ENCODE assay signal across 1 cellular context in the genomic region with DNA sequence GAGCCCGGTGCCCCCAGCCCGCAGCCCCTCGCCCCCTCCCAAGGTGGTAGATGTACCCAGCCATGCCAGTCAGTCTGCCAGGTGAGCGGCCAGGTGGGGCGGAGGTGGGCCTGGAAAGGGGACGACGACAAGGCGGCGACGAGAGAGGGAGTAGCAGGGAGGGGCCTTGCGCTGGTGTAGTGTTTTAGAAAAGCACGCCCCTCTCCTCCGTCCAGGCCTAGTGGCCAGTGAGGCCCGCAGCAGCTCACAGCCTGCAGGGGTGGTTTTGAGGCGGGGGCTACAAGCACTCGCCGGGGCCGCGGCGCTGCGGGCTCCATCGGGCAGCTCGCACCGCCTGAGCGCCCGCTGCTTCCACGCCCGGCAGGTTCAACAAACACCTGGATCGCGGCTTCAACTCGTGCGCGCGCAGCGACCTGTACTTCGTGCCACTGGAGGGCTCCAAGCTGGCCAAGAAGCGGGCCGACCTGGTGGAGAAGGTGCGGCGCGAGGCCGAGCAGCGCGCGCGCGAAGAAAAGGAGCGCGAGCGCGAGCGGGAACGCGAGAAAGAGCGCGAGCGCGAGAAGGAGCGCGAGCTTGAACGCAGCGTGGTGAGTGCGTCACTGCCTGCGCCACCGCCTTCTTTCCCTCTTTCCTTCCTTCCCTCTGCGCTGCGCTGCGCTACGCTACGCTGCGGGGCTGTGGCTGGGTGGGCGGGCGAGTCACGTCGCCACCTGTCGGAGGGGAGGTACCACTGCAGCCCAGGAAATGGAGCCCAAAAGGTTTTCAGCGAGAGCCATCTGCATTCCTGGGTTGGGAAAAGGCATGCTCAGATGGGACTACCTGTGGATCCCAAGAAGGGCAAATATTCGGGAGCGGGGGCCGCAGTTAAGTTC.
TF ChIP-seq lines count a peak whose summit lies in the region.

No MANE protein-coding gene starts in this region.

TF ChIP-seq in HCT116, 20 proteins besides CTCF, POLR2A, EP300 and RAD21 (continued from another document):
- TF ChIP-seq, protein P1, sequence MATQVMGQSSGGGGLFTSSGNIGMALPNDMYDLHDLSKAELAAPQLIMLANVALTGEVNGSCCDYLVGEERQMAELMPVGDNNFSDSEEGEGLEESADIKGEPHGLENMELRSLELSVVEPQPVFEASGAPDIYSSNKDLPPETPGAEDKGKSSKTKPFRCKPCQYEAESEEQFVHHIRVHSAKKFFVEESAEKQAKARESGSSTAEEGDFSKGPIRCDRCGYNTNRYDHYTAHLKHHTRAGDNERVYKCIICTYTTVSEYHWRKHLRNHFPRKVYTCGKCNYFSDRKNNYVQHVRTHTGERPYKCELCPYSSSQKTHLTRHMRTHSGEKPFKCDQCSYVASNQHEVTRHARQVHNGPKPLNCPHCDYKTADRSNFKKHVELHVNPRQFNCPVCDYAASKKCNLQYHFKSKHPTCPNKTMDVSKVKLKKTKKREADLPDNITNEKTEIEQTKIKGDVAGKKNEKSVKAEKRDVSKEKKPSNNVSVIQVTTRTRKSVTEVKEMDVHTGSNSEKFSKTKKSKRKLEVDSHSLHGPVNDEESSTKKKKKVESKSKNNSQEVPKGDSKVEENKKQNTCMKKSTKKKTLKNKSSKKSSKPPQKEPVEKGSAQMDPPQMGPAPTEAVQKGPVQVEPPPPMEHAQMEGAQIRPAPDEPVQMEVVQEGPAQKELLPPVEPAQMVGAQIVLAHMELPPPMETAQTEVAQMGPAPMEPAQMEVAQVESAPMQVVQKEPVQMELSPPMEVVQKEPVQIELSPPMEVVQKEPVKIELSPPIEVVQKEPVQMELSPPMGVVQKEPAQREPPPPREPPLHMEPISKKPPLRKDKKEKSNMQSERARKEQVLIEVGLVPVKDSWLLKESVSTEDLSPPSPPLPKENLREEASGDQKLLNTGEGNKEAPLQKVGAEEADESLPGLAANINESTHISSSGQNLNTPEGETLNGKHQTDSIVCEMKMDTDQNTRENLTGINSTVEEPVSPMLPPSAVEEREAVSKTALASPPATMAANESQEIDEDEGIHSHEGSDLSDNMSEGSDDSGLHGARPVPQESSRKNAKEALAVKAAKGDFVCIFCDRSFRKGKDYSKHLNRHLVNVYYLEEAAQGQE (IDR thresholded peaks at IDR 0.05; ENCODE audit: low read depth) = no peak
- TF ChIP-seq SRF (IDR thresholded peaks at IDR 0.05; ENCODE audit: low read depth) = no peak
- TF ChIP-seq, protein P2, sequence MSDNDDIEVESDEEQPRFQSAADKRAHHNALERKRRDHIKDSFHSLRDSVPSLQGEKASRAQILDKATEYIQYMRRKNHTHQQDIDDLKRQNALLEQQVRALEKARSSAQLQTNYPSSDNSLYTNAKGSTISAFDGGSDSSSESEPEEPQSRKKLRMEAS (IDR thresholded peaks at IDR 0.05) = no peak
- TF ChIP-seq EZH2 (IDR thresholded peaks at IDR 0.05) = no peak
- TF ChIP-seq, protein P3, sequence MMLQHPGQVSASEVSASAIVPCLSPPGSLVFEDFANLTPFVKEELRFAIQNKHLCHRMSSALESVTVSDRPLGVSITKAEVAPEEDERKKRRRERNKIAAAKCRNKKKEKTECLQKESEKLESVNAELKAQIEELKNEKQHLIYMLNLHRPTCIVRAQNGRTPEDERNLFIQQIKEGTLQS (IDR thresholded peaks at IDR 0.05) = no peak
- TF ChIP-seq EZH2phosphoT487 (IDR thresholded peaks at IDR 0.05; ENCODE audit: borderline replicate concordance) = no peak
- peak; percentile 28 for TF ChIP-seq TCF7L2 (IDR thresholded peaks at IDR 0.05; ENCODE audit: borderline replicate concordance, extremely low read depth, insufficient read depth, insufficient read length)
- no peak for TF ChIP-seq SP1 (IDR thresholded peaks at IDR 0.05; ENCODE audit: low read depth)
- TF ChIP-seq, protein P4, sequence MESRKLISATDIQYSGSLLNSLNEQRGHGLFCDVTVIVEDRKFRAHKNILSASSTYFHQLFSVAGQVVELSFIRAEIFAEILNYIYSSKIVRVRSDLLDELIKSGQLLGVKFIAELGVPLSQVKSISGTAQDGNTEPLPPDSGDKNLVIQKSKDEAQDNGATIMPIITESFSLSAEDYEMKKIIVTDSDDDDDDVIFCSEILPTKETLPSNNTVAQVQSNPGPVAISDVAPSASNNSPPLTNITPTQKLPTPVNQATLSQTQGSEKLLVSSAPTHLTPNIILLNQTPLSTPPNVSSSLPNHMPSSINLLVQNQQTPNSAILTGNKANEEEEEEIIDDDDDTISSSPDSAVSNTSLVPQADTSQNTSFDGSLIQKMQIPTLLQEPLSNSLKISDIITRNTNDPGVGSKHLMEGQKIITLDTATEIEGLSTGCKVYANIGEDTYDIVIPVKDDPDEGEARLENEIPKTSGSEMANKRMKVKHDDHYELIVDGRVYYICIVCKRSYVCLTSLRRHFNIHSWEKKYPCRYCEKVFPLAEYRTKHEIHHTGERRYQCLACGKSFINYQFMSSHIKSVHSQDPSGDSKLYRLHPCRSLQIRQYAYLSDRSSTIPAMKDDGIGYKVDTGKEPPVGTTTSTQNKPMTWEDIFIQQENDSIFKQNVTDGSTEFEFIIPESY (IDR thresholded peaks at IDR 0.05; ENCODE audit: extremely low read depth, insufficient replicate concordance, low read length) = peak; percentile 93
